ENCODE assay signal across 8 cellular contexts in genomic region chr15:27017168-27017809, GRCh38.
DNase-seq lines count a peak whose midpoint lies in the region; ATAC-seq lines count a peak whose summit lies in the region.

No MANE protein-coding gene starts in this region.

- DNase-seq in DMS53 (lab: John Stamatoyannopoulos, UW) (peak; percentile 78), NCI-H146 (lab: John Stamatoyannopoulos, UW) (peak; percentile 17), SW 1271 (lab: John Stamatoyannopoulos, UW) (peak; percentile 7 to 46), fibroblast of the conjunctiva (ENCODE audit: low read depth) (peak; percentile 60), pons (ENCODE audit: low spot score) (peak; percentile 75), cortex of kidney (lab: John Stamatoyannopoulos, UW) (no peak)
- no peak for DNase-seq in activated CD4-positive, CD25-positive, alpha-beta regulatory T cell (lab: John Stamatoyannopoulos, UW)

- ATAC-seq in GM21515 (IDR thresholded peaks at IDR 0.05; ENCODE audit: unreplicated experiment): peak; percentile 63

Comparison
In these comparisons a context has a peak if more than half of its experiments do, and no peak if none do; other contexts are left out.
1. DNase-seq: peak in DMS53 (single experiment), NCI-H146 (single experiment), SW 1271 (2 of 2), fibroblast of the conjunctiva (single experiment) and pons (single experiment); none in cortex of kidney (single experiment) and activated CD4-positive, CD25-positive, alpha-beta regulatory T cell (0 of 4).